In genomic region chr4:93764647-93765246, GRCh38 we compare ENCODE assay signal across 9 cellular contexts.
A peak's percentile ranks its signal among the peaks of the same experiment; 100 is the strongest.
DNase-seq lines count a peak whose midpoint lies in the region; ATAC-seq and TF ChIP-seq lines count a peak whose summit lies in the region.
"Had no signal": no experiment of that assay in that cellular context is flagged by ENCODE, and none has a peak within 500 bp of the region (broad histone marks: within the 10 kb centered on the region; RNA-seq: fewer than 3 reads in every experiment).

No MANE protein-coding gene starts in this region.

- in situ Hi-C loops in KBM-7 (cut with MboI; ENCODE audit: low pct_unique_long_range_greater_than_20kb, low sequenced_read_pairs): no loop called here

- peak; percentile 71 for TF ChIP-seq CTCF in fibroblast of the aortic adventitia (IDR thresholded peaks at IDR 0.05; ENCODE audit: insufficient read depth, low read length)

- peak; percentile 71 for DNase-seq in DMS 273 (lab: John Stamatoyannopoulos, UW; ENCODE audit: unreplicated experiment)
- DNase-seq in DMS 273 treated with DMSO at 0.1 percent for 48 hours (lab: John Stamatoyannopoulos, UW): no peak
- peak; percentile 51 for DNase-seq in KBM-7
- DNase-seq in SK-N-DZ (ENCODE audit: low spot score): peak; percentile 54
- peak; percentile 56 for DNase-seq in fibroblast of the aortic adventitia (ENCODE audit: low read depth)
- DNase-seq in retina: peak; percentile 63
- no peak for DNase-seq in T1000 (lab: John Stamatoyannopoulos, UW)
- DNase-seq: activated naive CD8-positive, alpha-beta T cell treated with anti-CD3 and anti-CD28 coated beads, Interleukin-2, amount 10 ng/mL, durations not matched to agents 7 days and 5 days had no signal

- H3K4me3 ChIP-seq in fibroblast of the aortic adventitia (ENCODE audit: low read depth, low read length): no peak overlapping the region

- peak; percentile 73 for ATAC-seq in GM21529 (IDR thresholded peaks at IDR 0.05; ENCODE audit: unreplicated experiment)

Comparison
In these comparisons a context has a peak if more than half of its experiments do, and no peak if none do; other contexts are left out.
1. DNase-seq: peak in DMS 273 (single experiment), KBM-7 (single experiment), SK-N-DZ (single experiment), fibroblast of the aortic adventitia (single experiment) and retina (single experiment); none in DMS 273 treated with DMSO at 0.1 percent for 48 hours (single experiment) and T1000 (single experiment).